17 cellular contexts compared by ENCODE assay signal in genomic region chr19:1110809-1111640, GRCh38. TPM values are rescaled to one million over a fixed set of nuclear protein-coding genes. Genes with fewer than 3 reads are reported as not detected.
DNase-seq lines count a peak whose midpoint lies in the region; TF ChIP-seq lines count a peak whose summit lies in the region.
"Had no signal": no experiment of that assay in that cellular context is flagged by ENCODE, and none has a peak within 500 bp of the region (broad histone marks: within the 10 kb centered on the region; RNA-seq: fewer than 3 reads in every experiment).

No MANE protein-coding gene starts in this region.

- TF ChIP-seq CTCF in breast epithelium (IDR thresholded peaks at IDR 0.05) (no peak), MCF 10A (IDR thresholded peaks at IDR 0.05; ENCODE audit: unreplicated experiment) (no peak), testis (IDR thresholded peaks at IDR 0.05) (no peak)

- intact Hi-C loops in breast epithelium (cut with DNase I; ENCODE audit: low total_unique reads) (no loop called here), MCF 10A (cut with micrococcal nuclease) (loop anchor here (5.0 kb wide), 1 partner anchor 81 kb away; no protein-coding TSS in a partner anchor), testis (cut with DNase I; ENCODE audit: low total_unique reads) (loop anchor here (5.0 kb wide), 1 partner anchor 61 kb away; the partner anchor contains the start of gene SBNO2)

- BruUV-seq in MCF 10A (replicated peaks; lab: Mats Ljungman, UMichigan), result no TSS peak

- peaks cover 86% of the 10 kb centered on the region for H3K36me3 Mint-ChIP-seq in MCF 10A (ENCODE audit: insufficient read depth, unreplicated experiment)
- H3K36me3 Mint-ChIP-seq: brain had no signal

- H3K4me1 ChIP-seq in breast epithelium (peaks cover 17 to 25% of the 10 kb centered on the region in 2 donors), muscle layer of colon (ENCODE audit: insufficient read depth, low read length) (peaks cover 19% of the 10 kb centered on the region), testis (peaks cover 36% of the 10 kb centered on the region)

- H3K9me3 ChIP-seq in breast epithelium (no peaks in the 10 kb centered on the region), SK-N-MC (ENCODE audit: low read depth, low read length) (no peaks in the 10 kb centered on the region), muscle layer of colon (ENCODE audit: low read length) (no peaks in the 10 kb centered on the region), testis (no peaks in the 10 kb centered on the region)
- H3K9me3 ChIP-seq: thyroid gland had no signal

- WGBS in testis, 2 donors, result 43 to 50% methylated on average over 14 to 18 of the region's 18 CpGs

- no peak overlapping the region for H3K4me3 ChIP-seq in breast epithelium
- no peak overlapping the region for H3K4me3 ChIP-seq in SK-N-MC
- no peak overlapping the region for H3K4me3 ChIP-seq in muscle layer of colon (ENCODE audit: low read depth in 1 of 2, low read length in 2 of 2)
- no peak overlapping the region for H3K4me3 ChIP-seq in testis
- H3K4me3 ChIP-seq: thyroid gland had no signal

- H3K27ac Mint-ChIP-seq in MCF 10A (ENCODE audit: low read depth, unreplicated experiment), result no peak overlapping the region
- H3K27ac Mint-ChIP-seq: activated CD4-positive, alpha-beta T cell treated with anti-CD3 and anti-CD28 coated beads, Interleukin-2, amount 10 ng/mL, durations not matched to agents 24 days and 14 days had no signal

- H3K4me1 Mint-ChIP-seq in MCF 10A (ENCODE audit: insufficient read depth, unreplicated experiment), result no peaks in the 10 kb centered on the region
- H3K4me1 Mint-ChIP-seq: activated CD4-positive, alpha-beta T cell treated with anti-CD3 and anti-CD28 coated beads, Interleukin-2, amount 10 ng/mL, durations not matched to agents 24 days and 14 days had no signal

- DNase-seq in breast epithelium (ENCODE audit: low spot score in 2 of 2) (no peak), MCF 10A (ENCODE audit: unreplicated experiment) (no peak), SK-N-MC (ENCODE audit: low read depth, low spot score) (no peak), testis (peak; percentile 61), UCSD-AML1 (lab: John Stamatoyannopoulos, UW; ENCODE audit: unreplicated experiment) (no peak), medulla oblongata (ENCODE audit: extremely low spot score) (no peak), NCI-H2029 treated with DMSO at 0.1 percent for 48 hours (lab: John Stamatoyannopoulos, UW) (no peak)
- DNase-seq: activated CD4-positive, alpha-beta T cell treated with anti-CD3 and anti-CD28 coated beads, Interleukin-2, amount 10 ng/mL, durations not matched to agents 24 days and 14 days; activated naive CD4-positive, alpha-beta T cell treated with anti-CD3 and anti-CD28 coated beads, Interleukin-2, amount 50 U/mL, for 16 hours; Calu3; NCI-H1105; SIG-M5; stimulated activated CD4-positive, alpha-beta T cell treated with anti-CD3 and anti-CD28 coated beads, Interleukin-2, amount 100 ng/mL, for 48 hours; T-helper 9 cell; thyroid gland had no signal

- H3K27me3 ChIP-seq in breast epithelium (no peaks in the 10 kb centered on the region), muscle layer of colon (ENCODE audit: control insufficient read depth in 1 of 2, insufficient read depth in 2 of 2, low read length in 2 of 2) (no peaks in the 10 kb centered on the region), testis (no peaks in the 10 kb centered on the region)
- H3K27me3 ChIP-seq: thyroid gland had no signal

- no peaks in the 10 kb centered on the region for H3K9me3 Mint-ChIP-seq in MCF 10A (ENCODE audit: unreplicated experiment)
- H3K9me3 Mint-ChIP-seq: activated CD4-positive, alpha-beta T cell treated with anti-CD3 and anti-CD28 coated beads, Interleukin-2, amount 10 ng/mL, durations not matched to agents 24 days and 14 days; brain had no signal

- POLR2A ChIA-PET in MCF 10A (lab: Yijun Ruan, JAX), result interaction anchor here (0.7 to 1.5 kb wide), 2 partner anchors 8 to 59 kb away, joined by 4 to 5 read pairs; no protein-coding TSS in a partner anchor

- H3K4me3 Mint-ChIP-seq in MCF 10A (ENCODE audit: unreplicated experiment), result no peak overlapping the region
- H3K4me3 Mint-ChIP-seq: activated CD4-positive, alpha-beta T cell treated with anti-CD3 and anti-CD28 coated beads, Interleukin-2, amount 10 ng/mL, durations not matched to agents 24 days and 14 days; brain had no signal

- peak overlapping the region; percentile 85 to 92 for H3K27ac ChIP-seq in breast epithelium
- H3K27ac ChIP-seq in SK-N-MC, result peak overlapping the region; percentile 46
- H3K27ac ChIP-seq in muscle layer of colon (ENCODE audit: low read depth, low read length), result peak overlapping the region; percentile 24
- peak overlapping the region; percentile 59 to 86 for H3K27ac ChIP-seq in testis
- H3K27ac ChIP-seq: thyroid gland had no signal

- TF ChIP-seq POLR2A in breast epithelium (IDR thresholded peaks at IDR 0.05), result no peak
- no peak for TF ChIP-seq POLR2A in testis (IDR thresholded peaks at IDR 0.05)

- no peaks in the 10 kb centered on the region for H3K27me3 Mint-ChIP-seq in MCF 10A (ENCODE audit: insufficient read depth, unreplicated experiment)
- H3K27me3 Mint-ChIP-seq: activated CD4-positive, alpha-beta T cell treated with anti-CD3 and anti-CD28 coated beads, Interleukin-2, amount 10 ng/mL, durations not matched to agents 24 days and 14 days; brain had no signal

- peaks cover 12% of the 10 kb centered on the region for H3K36me3 ChIP-seq in breast epithelium
- peaks cover 12% of the 10 kb centered on the region; the same call in 1 of the 2 replicates for H3K36me3 ChIP-seq in SK-N-MC (ENCODE audit: insufficient read depth, low read length)
- peaks cover 22% of the 10 kb centered on the region for H3K36me3 ChIP-seq in muscle layer of colon (ENCODE audit: insufficient read depth, low read length)
- H3K36me3 ChIP-seq in testis (ENCODE audit: low read depth, missing control alignments), result no peaks in the 10 kb centered on the region

- no peak overlapping the region for H3K9ac ChIP-seq in SK-N-MC (ENCODE audit: insufficient read length)
- H3K9ac ChIP-seq in muscle layer of colon (ENCODE audit: low read length), result no peak overlapping the region

- CTCF ChIA-PET in MCF 10A (lab: Yijun Ruan, JAX), result no interaction called here

RNA-seq across cellular contexts. Expression of gene GPX4, which starts 7.2 kb away (rescaled TPM):
- 1,000 to 10,000 TPM in 1 of 3 donors, 100 to 1,000 TPM in 2; 357 to 1,796 (median 492) TPM for total RNA-seq in breast epithelium
- 179 and 191 TPM in 2 replicates for total RNA-seq in MCF 10A (2022)
- 1,000 to 10,000 TPM; 1,153 to 1,773 TPM for total RNA-seq in testis
- 1,893 TPM for polyA plus RNA-seq in testis (ENCODE audit: insufficient read depth, low read depth, low replicate concordance)

RNA-seq across cellular contexts. Expression of gene POLR2E, which starts 15.8 kb away (rescaled TPM):
- total RNA-seq in breast epithelium (100 to 1,000 TPM in 1 of 3 donors, 10 to 100 TPM in 2; 65.9 to 175 (median 89.1) TPM), MCF 10A (2022) (184 and 201 TPM in 2 replicates), testis (100 to 1,000 TPM in 1 of 2 donors, 10 to 100 TPM in 1; 96.5 to 143 TPM)
- polyA plus RNA-seq in testis (ENCODE audit: insufficient read depth, low read depth, low replicate concordance), result 246 TPM

RNA-seq across cellular contexts. Expression of gene ARHGAP45, which starts 44.1 kb away (rescaled TPM):
- 10 to 100 TPM; 18.7 to 43.2 (median 23.9) TPM for total RNA-seq in breast epithelium
- total RNA-seq in MCF 10A (2022), result 11.9 and 15.3 TPM in 2 replicates
- 10 to 100 TPM; 20.7 to 31.7 TPM for total RNA-seq in testis
- 14.1 TPM for polyA plus RNA-seq in testis (ENCODE audit: insufficient read depth, low read depth, low replicate concordance)

Comparison
In these comparisons a context has a peak if more than half of its experiments do, and no peak if none do; other contexts are left out.
1. H3K27ac ChIP-seq: peak in every context shown above with its lines; median percentile 88 in breast epithelium; 72 in testis; 46 in SK-N-MC; 24 in muscle layer of colon.